In the genomic region with DNA sequence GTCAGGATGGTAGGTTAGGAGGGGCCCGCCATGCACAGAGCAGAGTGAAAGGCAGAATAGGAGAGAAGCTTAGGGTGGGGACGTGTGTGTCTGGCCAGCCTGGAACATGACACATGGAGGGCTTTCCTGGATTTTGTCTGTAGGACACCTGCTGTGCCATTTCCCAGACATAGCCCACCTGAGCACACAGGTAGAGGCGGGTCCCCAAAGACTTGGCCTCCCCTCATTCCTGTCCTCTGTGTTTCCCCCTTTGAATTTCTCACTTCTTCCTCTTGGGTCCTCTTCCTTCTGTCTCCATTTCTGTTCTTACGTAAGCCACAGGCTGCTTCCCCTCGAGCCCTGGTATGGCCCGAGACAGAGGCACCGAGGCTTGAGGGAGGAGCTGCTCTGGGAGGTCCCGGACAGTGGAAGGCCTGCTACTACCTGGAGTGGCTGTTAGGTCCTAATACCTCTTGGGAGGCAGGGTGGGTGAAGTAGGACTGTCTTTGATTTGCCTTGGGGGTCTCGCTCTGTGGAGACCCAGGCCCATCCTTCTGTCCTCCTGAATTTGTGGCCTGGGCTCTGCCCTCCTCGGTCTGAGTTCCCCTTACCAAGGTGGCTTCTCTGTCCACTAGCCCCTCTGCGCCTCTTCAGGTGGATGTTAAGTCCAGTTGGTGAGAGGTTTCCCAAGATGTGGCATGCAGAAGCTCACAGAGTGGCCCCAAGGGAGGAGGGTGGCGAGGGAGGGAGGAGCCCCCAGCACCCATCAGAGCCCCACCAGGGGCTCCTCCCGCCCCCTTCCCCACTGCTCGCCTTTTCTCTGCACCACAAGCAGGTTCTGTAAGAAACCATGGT, we compare ENCODE assay signal across 1 cellular context.
TF ChIP-seq lines count a peak whose summit lies in the region.

No MANE protein-coding gene starts in this region.

TF ChIP-seq in HepG2, 621 proteins besides CTCF, POLR2A, EP300 and RAD21 (continues in another document):
- TF ChIP-seq, protein P1, sequence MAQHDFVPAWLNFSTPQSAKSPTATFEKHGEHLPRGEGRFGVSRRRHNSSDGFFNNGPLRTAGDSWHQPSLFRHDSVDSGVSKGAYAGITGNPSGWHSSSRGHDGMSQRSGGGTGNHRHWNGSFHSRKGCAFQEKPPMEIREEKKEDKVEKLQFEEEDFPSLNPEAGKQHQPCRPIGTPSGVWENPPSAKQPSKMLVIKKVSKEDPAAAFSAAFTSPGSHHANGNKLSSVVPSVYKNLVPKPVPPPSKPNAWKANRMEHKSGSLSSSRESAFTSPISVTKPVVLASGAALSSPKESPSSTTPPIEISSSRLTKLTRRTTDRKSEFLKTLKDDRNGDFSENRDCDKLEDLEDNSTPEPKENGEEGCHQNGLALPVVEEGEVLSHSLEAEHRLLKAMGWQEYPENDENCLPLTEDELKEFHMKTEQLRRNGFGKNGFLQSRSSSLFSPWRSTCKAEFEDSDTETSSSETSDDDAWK (CRISPR knock-in tag; IDR thresholded peaks at IDR 0.05) = no peak
- TF ChIP-seq CAMTA2 (CRISPR knock-in tag; IDR thresholded peaks at IDR 0.05; ENCODE audit: borderline replicate concordance) (0 out of 2 replicates have a peak, but pooled peaks have one; percentile 75), ZHX1 (CRISPR knock-in tag; IDR thresholded peaks at IDR 0.05; ENCODE audit: low read depth) (no peak), ZSCAN31 (CRISPR knock-in tag; IDR thresholded peaks at IDR 0.05; ENCODE audit: low read depth) (0 out of 2 replicates have a peak, but pooled peaks have one; percentile 5), GMEB2 (CRISPR knock-in tag; IDR thresholded peaks at IDR 0.05; ENCODE audit: low read depth) (no peak), ASH2L (IDR thresholded peaks at IDR 0.05; ENCODE audit: insufficient read length, low read depth, low read length) (no peak), ZNF230 (CRISPR knock-in tag; IDR thresholded peaks at IDR 0.05) (0 out of 2 replicates have a peak, but pooled peaks have one; percentile 16), ZNF891 (CRISPR knock-in tag; IDR thresholded peaks at IDR 0.05) (no peak), ZNF766 (CRISPR knock-in tag; IDR thresholded peaks at IDR 0.05; ENCODE audit: borderline replicate concordance) (no peak), HMGA1 (CRISPR knock-in tag; conservative IDR thresholded peaks at IDR 0.05) (no peak), ZEB1 (IDR thresholded peaks at IDR 0.05; ENCODE audit: insufficient replicate concordance, low read depth) (no peak), ZNF354B (CRISPR knock-in tag; IDR thresholded peaks at IDR 0.05) (no peak), NCOA1 (CRISPR knock-in tag; IDR thresholded peaks at IDR 0.05) (no peak), ZNF776 (CRISPR knock-in tag; IDR thresholded peaks at IDR 0.05) (0 out of 2 replicates have a peak, but pooled peaks have one; percentile 38), BCL6 (CRISPR knock-in tag; IDR thresholded peaks at IDR 0.05) (no peak), ZNF343 (CRISPR knock-in tag; IDR thresholded peaks at IDR 0.05) (0 out of 2 replicates have a peak, but pooled peaks have one; percentile 64), ZBTB3 (CRISPR knock-in tag; IDR thresholded peaks at IDR 0.05; ENCODE audit: borderline replicate concordance, low read depth) (no peak), ZNF552 (CRISPR knock-in tag; IDR thresholded peaks at IDR 0.05; ENCODE audit: borderline replicate concordance) (peak; percentile 15; the same call in 1 of the 2 replicates), ZBTB39 (CRISPR knock-in tag; IDR thresholded peaks at IDR 0.05) (no peak), ZFYVE20 (CRISPR knock-in tag; IDR thresholded peaks at IDR 0.05; ENCODE audit: borderline replicate concordance, low read depth) (no peak), ZNF607 (CRISPR knock-in tag; IDR thresholded peaks at IDR 0.05; ENCODE audit: borderline replicate concordance) (0 out of 2 replicates have a peak, but pooled peaks have one; percentile 5), ZNF713 (CRISPR knock-in tag; IDR thresholded peaks at IDR 0.05) (no peak), ZNF207 (IDR thresholded peaks at IDR 0.05; ENCODE audit: borderline replicate concordance) (no peak), PAWR (CRISPR knock-in tag; IDR thresholded peaks at IDR 0.05; ENCODE audit: borderline replicate concordance) (no peak), ZNF839 (CRISPR knock-in tag; IDR thresholded peaks at IDR 0.05; ENCODE audit: borderline replicate concordance) (no peak), RAD51 (IDR thresholded peaks at IDR 0.05; ENCODE audit: borderline replicate concordance) (no peak), ZNF232 (CRISPR knock-in tag; IDR thresholded peaks at IDR 0.05; ENCODE audit: borderline replicate concordance) (no peak)
- TF ChIP-seq, protein P2, sequence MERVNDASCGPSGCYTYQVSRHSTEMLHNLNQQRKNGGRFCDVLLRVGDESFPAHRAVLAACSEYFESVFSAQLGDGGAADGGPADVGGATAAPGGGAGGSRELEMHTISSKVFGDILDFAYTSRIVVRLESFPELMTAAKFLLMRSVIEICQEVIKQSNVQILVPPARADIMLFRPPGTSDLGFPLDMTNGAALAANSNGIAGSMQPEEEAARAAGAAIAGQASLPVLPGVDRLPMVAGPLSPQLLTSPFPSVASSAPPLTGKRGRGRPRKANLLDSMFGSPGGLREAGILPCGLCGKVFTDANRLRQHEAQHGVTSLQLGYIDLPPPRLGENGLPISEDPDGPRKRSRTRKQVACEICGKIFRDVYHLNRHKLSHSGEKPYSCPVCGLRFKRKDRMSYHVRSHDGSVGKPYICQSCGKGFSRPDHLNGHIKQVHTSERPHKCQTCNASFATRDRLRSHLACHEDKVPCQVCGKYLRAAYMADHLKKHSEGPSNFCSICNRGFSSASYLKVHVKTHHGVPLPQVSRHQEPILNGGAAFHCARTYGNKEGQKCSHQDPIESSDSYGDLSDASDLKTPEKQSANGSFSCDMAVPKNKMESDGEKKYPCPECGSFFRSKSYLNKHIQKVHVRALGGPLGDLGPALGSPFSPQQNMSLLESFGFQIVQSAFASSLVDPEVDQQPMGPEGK (CRISPR knock-in tag; IDR thresholded peaks at IDR 0.05) = 0 out of 2 replicates have a peak, but pooled peaks have one; percentile 15
- TF ChIP-seq, protein P3, sequence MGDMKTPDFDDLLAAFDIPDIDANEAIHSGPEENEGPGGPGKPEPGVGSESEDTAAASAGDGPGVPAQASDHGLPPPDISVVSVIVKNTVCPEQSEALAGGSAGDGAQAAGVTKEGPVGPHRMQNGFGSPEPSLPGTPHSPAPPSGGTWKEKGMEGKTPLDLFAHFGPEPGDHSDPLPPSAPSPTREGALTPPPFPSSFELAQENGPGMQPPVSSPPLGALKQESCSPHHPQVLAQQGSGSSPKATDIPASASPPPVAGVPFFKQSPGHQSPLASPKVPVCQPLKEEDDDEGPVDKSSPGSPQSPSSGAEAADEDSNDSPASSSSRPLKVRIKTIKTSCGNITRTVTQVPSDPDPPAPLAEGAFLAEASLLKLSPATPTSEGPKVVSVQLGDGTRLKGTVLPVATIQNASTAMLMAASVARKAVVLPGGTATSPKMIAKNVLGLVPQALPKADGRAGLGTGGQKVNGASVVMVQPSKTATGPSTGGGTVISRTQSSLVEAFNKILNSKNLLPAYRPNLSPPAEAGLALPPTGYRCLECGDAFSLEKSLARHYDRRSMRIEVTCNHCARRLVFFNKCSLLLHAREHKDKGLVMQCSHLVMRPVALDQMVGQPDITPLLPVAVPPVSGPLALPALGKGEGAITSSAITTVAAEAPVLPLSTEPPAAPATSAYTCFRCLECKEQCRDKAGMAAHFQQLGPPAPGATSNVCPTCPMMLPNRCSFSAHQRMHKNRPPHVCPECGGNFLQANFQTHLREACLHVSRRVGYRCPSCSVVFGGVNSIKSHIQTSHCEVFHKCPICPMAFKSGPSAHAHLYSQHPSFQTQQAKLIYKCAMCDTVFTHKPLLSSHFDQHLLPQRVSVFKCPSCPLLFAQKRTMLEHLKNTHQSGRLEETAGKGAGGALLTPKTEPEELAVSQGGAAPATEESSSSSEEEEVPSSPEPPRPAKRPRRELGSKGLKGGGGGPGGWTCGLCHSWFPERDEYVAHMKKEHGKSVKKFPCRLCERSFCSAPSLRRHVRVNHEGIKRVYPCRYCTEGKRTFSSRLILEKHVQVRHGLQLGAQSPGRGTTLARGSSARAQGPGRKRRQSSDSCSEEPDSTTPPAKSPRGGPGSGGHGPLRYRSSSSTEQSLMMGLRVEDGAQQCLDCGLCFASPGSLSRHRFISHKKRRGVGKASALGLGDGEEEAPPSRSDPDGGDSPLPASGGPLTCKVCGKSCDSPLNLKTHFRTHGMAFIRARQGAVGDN (CRISPR knock-in tag; IDR thresholded peaks at IDR 0.05) = no peak
- TF ChIP-seq, protein P4, sequence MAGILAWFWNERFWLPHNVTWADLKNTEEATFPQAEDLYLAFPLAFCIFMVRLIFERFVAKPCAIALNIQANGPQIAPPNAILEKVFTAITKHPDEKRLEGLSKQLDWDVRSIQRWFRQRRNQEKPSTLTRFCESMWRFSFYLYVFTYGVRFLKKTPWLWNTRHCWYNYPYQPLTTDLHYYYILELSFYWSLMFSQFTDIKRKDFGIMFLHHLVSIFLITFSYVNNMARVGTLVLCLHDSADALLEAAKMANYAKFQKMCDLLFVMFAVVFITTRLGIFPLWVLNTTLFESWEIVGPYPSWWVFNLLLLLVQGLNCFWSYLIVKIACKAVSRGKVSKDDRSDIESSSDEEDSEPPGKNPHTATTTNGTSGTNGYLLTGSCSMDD (CRISPR knock-in tag; IDR thresholded peaks at IDR 0.05) = no peak
- TF ChIP-seq, protein P5, sequence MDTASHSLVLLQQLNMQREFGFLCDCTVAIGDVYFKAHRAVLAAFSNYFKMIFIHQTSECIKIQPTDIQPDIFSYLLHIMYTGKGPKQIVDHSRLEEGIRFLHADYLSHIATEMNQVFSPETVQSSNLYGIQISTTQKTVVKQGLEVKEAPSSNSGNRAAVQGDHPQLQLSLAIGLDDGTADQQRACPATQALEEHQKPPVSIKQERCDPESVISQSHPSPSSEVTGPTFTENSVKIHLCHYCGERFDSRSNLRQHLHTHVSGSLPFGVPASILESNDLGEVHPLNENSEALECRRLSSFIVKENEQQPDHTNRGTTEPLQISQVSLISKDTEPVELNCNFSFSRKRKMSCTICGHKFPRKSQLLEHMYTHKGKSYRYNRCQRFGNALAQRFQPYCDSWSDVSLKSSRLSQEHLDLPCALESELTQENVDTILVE (CRISPR knock-in tag; IDR thresholded peaks at IDR 0.05) = no peak
- TF ChIP-seq, protein P6, sequence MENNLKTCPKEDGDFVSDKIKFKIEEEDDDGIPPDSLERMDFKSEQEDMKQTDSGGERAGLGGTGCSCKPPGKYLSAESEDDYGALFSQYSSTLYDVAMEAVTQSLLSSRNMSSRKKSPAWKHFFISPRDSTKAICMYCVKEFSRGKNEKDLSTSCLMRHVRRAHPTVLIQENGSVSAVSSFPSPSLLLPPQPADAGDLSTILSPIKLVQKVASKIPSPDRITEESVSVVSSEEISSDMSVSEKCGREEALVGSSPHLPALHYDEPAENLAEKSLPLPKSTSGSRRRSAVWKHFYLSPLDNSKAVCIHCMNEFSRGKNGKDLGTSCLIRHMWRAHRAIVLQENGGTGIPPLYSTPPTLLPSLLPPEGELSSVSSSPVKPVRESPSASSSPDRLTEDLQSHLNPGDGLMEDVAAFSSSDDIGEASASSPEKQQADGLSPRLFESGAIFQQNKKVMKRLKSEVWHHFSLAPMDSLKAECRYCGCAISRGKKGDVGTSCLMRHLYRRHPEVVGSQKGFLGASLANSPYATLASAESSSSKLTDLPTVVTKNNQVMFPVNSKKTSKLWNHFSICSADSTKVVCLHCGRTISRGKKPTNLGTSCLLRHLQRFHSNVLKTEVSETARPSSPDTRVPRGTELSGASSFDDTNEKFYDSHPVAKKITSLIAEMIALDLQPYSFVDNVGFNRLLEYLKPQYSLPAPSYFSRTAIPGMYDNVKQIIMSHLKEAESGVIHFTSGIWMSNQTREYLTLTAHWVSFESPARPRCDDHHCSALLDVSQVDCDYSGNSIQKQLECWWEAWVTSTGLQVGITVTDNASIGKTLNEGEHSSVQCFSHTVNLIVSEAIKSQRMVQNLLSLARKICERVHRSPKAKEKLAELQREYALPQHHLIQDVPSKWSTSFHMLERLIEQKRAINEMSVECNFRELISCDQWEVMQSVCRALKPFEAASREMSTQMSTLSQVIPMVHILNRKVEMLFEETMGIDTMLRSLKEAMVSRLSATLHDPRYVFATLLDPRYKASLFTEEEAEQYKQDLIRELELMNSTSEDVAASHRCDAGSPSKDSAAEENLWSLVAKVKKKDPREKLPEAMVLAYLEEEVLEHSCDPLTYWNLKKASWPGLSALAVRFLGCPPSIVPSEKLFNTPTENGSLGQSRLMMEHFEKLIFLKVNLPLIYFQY (CRISPR knock-in tag; IDR thresholded peaks at IDR 0.05; ENCODE audit: borderline replicate concordance) = no peak
